In genomic region chr2:84959494-84960156, GRCh38 we compare ENCODE assay signal across 1 cellular context.
TF ChIP-seq lines count a peak whose summit lies in the region.

No MANE protein-coding gene starts in this region.

TF ChIP-seq in GM23338, 12 proteins besides CTCF, POLR2A, EP300 and RAD21 (continued from another document):
- TF ChIP-seq CREB1 (CRISPR knock-in tag; IDR thresholded peaks at IDR 0.05; ENCODE audit: low read depth) = peak; percentile 23; the same call in 1 of the 2 replicates
- TF ChIP-seq JUNB (IDR thresholded peaks at IDR 0.05; ENCODE audit: unreplicated experiment) = no peak
- TF ChIP-seq POLR2AphosphoS5 (IDR thresholded peaks at IDR 0.05; ENCODE audit: low read depth) = no peak; the same call in 1 of the 2 replicates
